ENCODE assay signal across 22 cellular contexts in genomic region chr14:26863736-26864135, GRCh38.
DNase-seq lines count a peak whose midpoint lies in the region; ATAC-seq and TF ChIP-seq lines count a peak whose summit lies in the region.
"Had no signal": no experiment of that assay in that cellular context is flagged by ENCODE, and none has a peak within 500 bp of the region (broad histone marks: within the 10 kb centered on the region; RNA-seq: fewer than 3 reads in every experiment).

No MANE protein-coding gene starts in this region.

- H3K4me1 ChIP-seq in SK-N-SH (ENCODE audit: control insufficient read depth in 1 of 2, insufficient read depth in 2 of 2, low read depth in 1 of 2, low read length in 1 of 2) (no peaks in the 10 kb centered on the region; a peak in 1 of 4 replicates), esophagus squamous epithelium (no peaks in the 10 kb centered on the region), aorta (ENCODE audit: control insufficient read depth in 1 of 2, insufficient read depth in 2 of 2, low read length in 2 of 2) (no peaks in the 10 kb centered on the region)
- H3K4me1 ChIP-seq: heart left ventricle, psoas muscle, transverse colon had no signal

- H2AFZ ChIP-seq in SK-N-SH (ENCODE audit: low read depth) = no peak overlapping the region

- no peak for TF ChIP-seq POLR2A in esophagus squamous epithelium (IDR thresholded peaks at IDR 0.05)

- no peak overlapping the region for H3K4me3 Mint-ChIP-seq in activated T-cell treated with anti-CD3 and anti-CD28 coated beads, Interleukin-2, amount 50 U/mL, for 72 hours
- H3K4me3 Mint-ChIP-seq: nephron progenitor cell had no signal

- no peaks in the 10 kb centered on the region for H3K9me2 ChIP-seq in SK-N-SH

- H3K27me3 ChIP-seq in SK-N-SH (ENCODE audit: insufficient read depth) (no peaks in the 10 kb centered on the region), esophagus squamous epithelium (no peaks in the 10 kb centered on the region), aorta (ENCODE audit: control insufficient read depth in 1 of 2, insufficient read depth in 2 of 2, low read length in 1 of 2) (no peaks in the 10 kb centered on the region)
- H3K27me3 ChIP-seq: heart left ventricle, transverse colon had no signal

- intact Hi-C loops in esophagus squamous epithelium (cut with DNase I) = no loop called here
- intact Hi-C loops in aorta (cut with DNase I) = no loop called here

- TF ChIP-seq CTCF in SK-N-SH (IDR thresholded peaks at IDR 0.05) = no peak
- no peak for TF ChIP-seq CTCF in fibroblast of pulmonary artery (IDR thresholded peaks at IDR 0.05; ENCODE audit: low read length, missing control alignments)
- TF ChIP-seq CTCF in esophagus squamous epithelium (IDR thresholded peaks at IDR 0.05) = no peak

- H3K9me3 ChIP-seq in SK-N-SH (no peaks in the 10 kb centered on the region), esophagus squamous epithelium (no peaks in the 10 kb centered on the region), aorta (ENCODE audit: control insufficient read depth, low read length) (no peaks in the 10 kb centered on the region)
- H3K9me3 ChIP-seq: heart left ventricle, psoas muscle, transverse colon had no signal

- CTCF ChIA-PET in SK-N-SH (lab: Yijun Ruan, JAX) = no interaction called here

- no peak for TF ChIP-seq RAD21 in SK-N-SH (IDR thresholded peaks at IDR 0.05; ENCODE audit: low read length)

- POLR2A ChIA-PET in SK-N-SH (lab: Yijun Ruan, JAX) = no interaction called here

- no peaks in the 10 kb centered on the region for H3K4me1 Mint-ChIP-seq in activated T-cell treated with anti-CD3 and anti-CD28 coated beads, Interleukin-2, amount 50 U/mL, for 72 hours (ENCODE audit: low read depth)
- H3K4me1 Mint-ChIP-seq: nephron progenitor cell had no signal

- H3K4me3 ChIP-seq in SK-N-SH (ENCODE audit: low read depth in 2 of 2, low read length in 1 of 2) (no peak overlapping the region), fibroblast of pulmonary artery (replicated peaks; ENCODE audit: low read depth, low read length) (no peak overlapping the region), esophagus squamous epithelium (no peak overlapping the region), aorta (ENCODE audit: low read length in 2 of 2) (no peak overlapping the region)
- H3K4me3 ChIP-seq: coronary artery, heart left ventricle, psoas muscle, SK-N-MC, transverse colon had no signal

- H3K27ac Mint-ChIP-seq in activated T-cell treated with anti-CD3 and anti-CD28 coated beads, Interleukin-2, amount 50 U/mL, for 72 hours = no peak overlapping the region
- H3K27ac Mint-ChIP-seq: nephron progenitor cell had no signal

- H3K9ac ChIP-seq in SK-N-SH = no peak overlapping the region

- H3K27me3 Mint-ChIP-seq in activated T-cell treated with anti-CD3 and anti-CD28 coated beads, Interleukin-2, amount 50 U/mL, for 72 hours (ENCODE audit: low read depth) = no peaks in the 10 kb centered on the region

- no peaks in the 10 kb centered on the region for H3K36me3 Mint-ChIP-seq in activated T-cell treated with anti-CD3 and anti-CD28 coated beads, Interleukin-2, amount 50 U/mL, for 72 hours (ENCODE audit: insufficient read depth in 2 of 2)

- H3K4me2 ChIP-seq in SK-N-SH = no peak overlapping the region

- no peak for TF ChIP-seq EP300 in SK-N-SH (IDR thresholded peaks at IDR 0.05; ENCODE audit: borderline replicate concordance in 1 of 2, low read depth in 1 of 2, low read length in 1 of 2)

- H3K27ac ChIP-seq in SK-N-SH (ENCODE audit: low read depth in 2 of 2, low read length in 1 of 2) (no peak overlapping the region), esophagus squamous epithelium (no peak overlapping the region), aorta (ENCODE audit: low read depth in 1 of 2, low read length in 2 of 2) (no peak overlapping the region)
- H3K27ac ChIP-seq: coronary artery, heart left ventricle, psoas muscle, SK-N-MC, transverse colon had no signal

- H3K9me3 Mint-ChIP-seq in activated T-cell treated with anti-CD3 and anti-CD28 coated beads, Interleukin-2, amount 50 U/mL, for 72 hours = peaks cover 0 to 1% of the 10 kb centered on the region in 2 donors
- H3K9me3 Mint-ChIP-seq: nephron progenitor cell had no signal

- no peak for DNase-seq in SK-N-SH
- DNase-seq in SW480 (ENCODE audit: low spot score) = peak; percentile 4
- peak; percentile 59 for DNase-seq in fibroblast of pulmonary artery (ENCODE audit: low read depth)
- DNase-seq in esophagus squamous epithelium (lab: John Stamatoyannopoulos, UW) = no peak
- no peak for DNase-seq in activated T-cell treated with anti-CD3 and anti-CD28 coated beads, Interleukin-2, amount 50 U/mL, for 72 hours
- no peak for DNase-seq in aorta
- DNase-seq: 8988T; activated CD4-positive, alpha-beta T cell treated with anti-CD3 and anti-CD28 coated beads for 48 hours; activated CD8-positive, alpha-beta memory T cell treated with anti-CD3 and anti-CD28 coated beads, Interleukin-2, amount 50 U/mL, for 4 hours; anterior cingulate cortex; H7; heart left ventricle; NCI-H2081; NCI-H524 treated with DMSO at 0.1 percent for 48 hours; nephron progenitor cell; stimulated activated naive CD4-positive, alpha-beta T cell; transverse colon had no signal

- H3K36me3 ChIP-seq in SK-N-SH (replicated peaks in 1 of 2; ENCODE audit: control insufficient read depth in 1 of 2, insufficient read depth in 2 of 2, low read length in 1 of 2) (no peaks in the 10 kb centered on the region), esophagus squamous epithelium (no peaks in the 10 kb centered on the region), aorta (ENCODE audit: control insufficient read depth in 1 of 2, insufficient read depth in 2 of 2, low read length in 1 of 2) (no peaks in the 10 kb centered on the region)
- H3K36me3 ChIP-seq: heart left ventricle, transverse colon had no signal

- H3F3A ChIP-seq in SK-N-SH (replicated peaks; ENCODE audit: insufficient read depth) = peaks cover 5% of the 10 kb centered on the region

- WGBS in SK-N-SH (ENCODE audit: low lambda C conversion rate) = 24% methylated on average over 5 of the region's 5 CpGs
- WGBS in esophagus squamous epithelium, 2 donors = 68 to 80% methylated on average over 5 of the region's 5 CpGs
- 78 to 81% methylated on average over 5 of the region's 5 CpGs for WGBS in aorta, 2 donors

- ATAC-seq in SK-N-SH treated with all-trans-retinoic acid at 6 μM for 48 hours (no peak), HG02763 (IDR thresholded peaks at IDR 0.05; ENCODE audit: unreplicated experiment) (no peak), aorta (ENCODE audit: low FRiP score) (no peak)
- no peak for ATAC-seq in activated T-cell treated with anti-CD3 and anti-CD28 coated beads, Interleukin-2, amount 50 U/mL, for 72 hours (replicated peaks in 1 of 2)
- ATAC-seq: heart left ventricle, psoas muscle had no signal

- no peaks in the 10 kb centered on the region for H4K20me1 ChIP-seq in SK-N-SH (ENCODE audit: insufficient read depth)

- H3K79me2 ChIP-seq in SK-N-SH (ENCODE audit: insufficient read depth) = no peaks in the 10 kb centered on the region

TF ChIP-seq in SK-N-SH, 30 proteins besides CTCF, POLR2A, EP300 and RAD21 (continues in another document):
- TF ChIP-seq RXRA (IDR thresholded peaks at IDR 0.05; ENCODE audit: borderline replicate concordance, low read depth) (no peak), IRF3 (IDR thresholded peaks at IDR 0.05; ENCODE audit: low read depth, low read length) (no peak), NRF1 (IDR thresholded peaks at IDR 0.05; ENCODE audit: low read depth, low read length) (no peak), MEF2A (IDR thresholded peaks at IDR 0.05; ENCODE audit: borderline replicate concordance, low read depth) (0 out of 2 replicates have a peak, but pooled peaks have one; percentile 27), FOXM1 (IDR thresholded peaks at IDR 0.05; ENCODE audit: low read depth) (no peak), FOSL2 (IDR thresholded peaks at IDR 0.05; ENCODE audit: borderline replicate concordance, low read depth) (peak; percentile 36; the same call in 1 of the 2 replicates), TCF12 (IDR thresholded peaks at IDR 0.05) (0 out of 2 replicates have a peak, but pooled peaks have one; percentile 9), GABPA (IDR thresholded peaks at IDR 0.05; ENCODE audit: low read depth) (no peak)

TF ChIP-seq in SK-N-SH treated with all-trans-retinoic acid at 6 μM for 48 hours, 23 proteins besides CTCF, POLR2A, EP300 and RAD21:
- TF ChIP-seq POU6F1 (CRISPR knock-in tag; IDR thresholded peaks at IDR 0.05; ENCODE audit: borderline replicate concordance, low read depth) (no peak), ZC3H10 (CRISPR knock-in tag; IDR thresholded peaks at IDR 0.05) (no peak)

Comparison
In these comparisons a context has a peak if more than half of its experiments do, and no peak if none do; other contexts are left out.
1. DNase-seq: peak in SW480 (single experiment) and fibroblast of pulmonary artery (single experiment); none in SK-N-SH (single experiment), esophagus squamous epithelium (single experiment), activated T-cell treated with anti-CD3 and anti-CD28 coated beads, Interleukin-2, amount 50 U/mL, for 72 hours (0 of 2) and aorta (0 of 2).